15 cellular contexts compared by ENCODE assay signal in the genomic region with DNA sequence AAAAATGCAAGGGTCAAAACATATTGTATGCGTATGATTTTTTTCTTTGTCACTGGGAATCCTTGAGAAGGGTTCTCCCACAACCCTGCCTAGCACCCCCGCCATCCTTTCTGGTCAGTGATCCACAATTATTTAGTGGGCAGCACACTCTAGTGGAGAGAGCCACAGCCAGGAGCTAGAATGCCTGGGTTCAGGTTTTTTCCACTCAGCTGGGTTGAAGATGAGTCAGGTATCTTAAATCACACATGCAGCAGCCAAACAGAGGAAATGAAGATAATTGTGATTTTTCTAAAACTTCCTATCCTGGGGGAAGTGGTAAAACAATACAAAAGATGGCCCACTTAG.
A peak's percentile ranks its signal among the peaks of the same experiment; 100 is the strongest.
DNase-seq lines count a peak whose midpoint lies in the region; ATAC-seq and TF ChIP-seq lines count a peak whose summit lies in the region.
"Had no signal": no experiment of that assay in that cellular context is flagged by ENCODE, and none has a peak within 500 bp of the region (broad histone marks: within the 10 kb centered on the region; RNA-seq: fewer than 3 reads in every experiment).

No MANE protein-coding gene starts in this region.

- intact Hi-C loops in aorta (cut with DNase I) = no loop called here

- H3K9me3 Mint-ChIP-seq in chondrocyte (ENCODE audit: low read depth) (no peaks in the 10 kb centered on the region), osteocyte (ENCODE audit: unreplicated experiment) (peaks cover 3% of the 10 kb centered on the region)
- no peaks in the 10 kb centered on the region for H3K9me3 Mint-ChIP-seq in natural killer cell treated with Interleukin-12 subunit alpha and Interleukin-12 subunit beta and Interleukin-15 and Interleukin-18, amount 100 ng/mL, for 72 hours

- H3K27me3 Mint-ChIP-seq in chondrocyte (ENCODE audit: low read depth) = no peaks in the 10 kb centered on the region
- peaks cover 6% of the 10 kb centered on the region for H3K27me3 Mint-ChIP-seq in osteocyte (ENCODE audit: unreplicated experiment)
- peaks cover 0 to 5% of the 10 kb centered on the region in 2 donors for H3K27me3 Mint-ChIP-seq in natural killer cell treated with Interleukin-12 subunit alpha and Interleukin-12 subunit beta and Interleukin-15 and Interleukin-18, amount 100 ng/mL, for 72 hours

- in situ Hi-C loops in GM13977 (cut with MboI; ENCODE audit: low pct_unique_long_range_greater_than_20kb, low sequenced_read_pairs, unreplicated experiment) = loop anchor here (25.0 kb wide), 1 partner anchor 1032 kb away; a partner anchor contains a TSS

- no peak overlapping the region for H3K27ac Mint-ChIP-seq in chondrocyte (ENCODE audit: unreplicated experiment)
- H3K27ac Mint-ChIP-seq in osteocyte (ENCODE audit: unreplicated experiment) = no peak overlapping the region
- H3K27ac Mint-ChIP-seq in natural killer cell treated with Interleukin-12 subunit alpha and Interleukin-12 subunit beta and Interleukin-15 and Interleukin-18, amount 100 ng/mL, for 72 hours = no peak overlapping the region
- H3K27ac Mint-ChIP-seq: activated B cell treated with CpG ODN at 0.5 μM for 24 hours; IgD-negative memory B cell; naive thymus-derived CD4-positive, alpha-beta T cell had no signal

- H3K4me1 ChIP-seq in aorta (ENCODE audit: control insufficient read depth in 1 of 2, insufficient read depth in 2 of 2, low read length in 2 of 2) = no peaks in the 10 kb centered on the region
- H3K4me1 ChIP-seq: colonic mucosa, suprapubic skin had no signal

- WGBS in aorta, 2 donors = 66 to 84% methylated on average over 2 of the region's 2 CpGs

- H3K36me3 Mint-ChIP-seq in chondrocyte (ENCODE audit: low read depth) (no peaks in the 10 kb centered on the region), osteocyte (ENCODE audit: unreplicated experiment) (no peaks in the 10 kb centered on the region)
- H3K36me3 Mint-ChIP-seq in natural killer cell treated with Interleukin-12 subunit alpha and Interleukin-12 subunit beta and Interleukin-15 and Interleukin-18, amount 100 ng/mL, for 72 hours = no peaks in the 10 kb centered on the region
- H3K36me3 Mint-ChIP-seq: IgD-negative memory B cell; naive thymus-derived CD4-positive, alpha-beta T cell had no signal

- H3K27ac ChIP-seq in aorta (ENCODE audit: low read depth in 1 of 2, low read length in 2 of 2) = no peak overlapping the region
- H3K27ac ChIP-seq: colonic mucosa, suprapubic skin had no signal

- H3K4me3 Mint-ChIP-seq in chondrocyte (ENCODE audit: unreplicated experiment) (no peak overlapping the region), osteocyte (ENCODE audit: unreplicated experiment) (no peak overlapping the region)
- H3K4me3 Mint-ChIP-seq in natural killer cell treated with Interleukin-12 subunit alpha and Interleukin-12 subunit beta and Interleukin-15 and Interleukin-18, amount 100 ng/mL, for 72 hours = no peak overlapping the region
- H3K4me3 Mint-ChIP-seq: activated B cell treated with CpG ODN at 0.5 μM for 24 hours; IgD-negative memory B cell; naive thymus-derived CD4-positive, alpha-beta T cell had no signal

- H3K4me3 ChIP-seq in aorta (ENCODE audit: low read length in 2 of 2) = no peak overlapping the region
- H3K4me3 ChIP-seq: colonic mucosa, suprapubic skin had no signal

- H3K27me3 ChIP-seq in aorta (ENCODE audit: control insufficient read depth in 1 of 2, insufficient read depth in 2 of 2, low read length in 1 of 2) = no peaks in the 10 kb centered on the region
- H3K27me3 ChIP-seq: colonic mucosa, suprapubic skin had no signal

- no peak for ATAC-seq in natural killer cell treated with Interleukin-12 subunit alpha and Interleukin-12 subunit beta and Interleukin-15 and Interleukin-18, amount 100 ng/mL, for 72 hours
- ATAC-seq in aorta (ENCODE audit: low FRiP score) = no peak
- ATAC-seq: naive thymus-derived CD4-positive, alpha-beta T cell had no signal

- peak; percentile 25 for TF ChIP-seq CTCF in GM13977 (IDR thresholded peaks at IDR 0.05; ENCODE audit: extremely low read depth, insufficient read depth, missing control alignments)
- peak; percentile 76 for TF ChIP-seq CTCF in chondrocyte (IDR thresholded peaks at IDR 0.05)
- peak; percentile 60 for TF ChIP-seq CTCF in osteocyte (IDR thresholded peaks at IDR 0.05)

- no peak for DNase-seq in GM13977 (ENCODE audit: low spot score)
- DNase-seq in NCI-H2107 treated with DMSO at 0.1 percent for 48 hours (lab: John Stamatoyannopoulos, UW; ENCODE audit: unreplicated experiment) = peak; percentile 39
- DNase-seq in chondrocyte (ENCODE audit: low spot score) = no peak
- no peak for DNase-seq in osteocyte (ENCODE audit: extremely low spot score, unreplicated experiment)
- DNase-seq in CD1c-positive myeloid dendritic cell (ENCODE audit: extremely low spot score) = no peak
- no peak for DNase-seq in natural killer cell treated with Interleukin-12 subunit alpha and Interleukin-12 subunit beta and Interleukin-15 and Interleukin-18, amount 100 ng/mL, for 72 hours (ENCODE audit: low spot score)
- no peak for DNase-seq in aorta
- DNase-seq: activated B cell treated with CpG ODN at 0.5 μM for 24 hours; activated CD8-positive, alpha-beta memory T cell treated with anti-CD3 and anti-CD28 coated beads, Interleukin-2, amount 50 U/mL, for 48 hours; colonic mucosa; islet precursor cell; naive thymus-derived CD4-positive, alpha-beta T cell; SHP77 treated with DMSO at 0.1 percent for 48 hours had no signal

- H3K36me3 ChIP-seq in aorta (ENCODE audit: control insufficient read depth in 1 of 2, insufficient read depth in 2 of 2, low read length in 1 of 2) = no peaks in the 10 kb centered on the region
- H3K36me3 ChIP-seq: colonic mucosa, suprapubic skin had no signal

- H3K4me1 Mint-ChIP-seq in chondrocyte (ENCODE audit: low read depth) (no peaks in the 10 kb centered on the region), osteocyte (ENCODE audit: unreplicated experiment) (peaks cover 10% of the 10 kb centered on the region)
- H3K4me1 Mint-ChIP-seq in natural killer cell treated with Interleukin-12 subunit alpha and Interleukin-12 subunit beta and Interleukin-15 and Interleukin-18, amount 100 ng/mL, for 72 hours (ENCODE audit: low read depth in 2 of 2) = no peaks in the 10 kb centered on the region
- H3K4me1 Mint-ChIP-seq: activated B cell treated with CpG ODN at 0.5 μM for 24 hours; IgD-negative memory B cell; naive thymus-derived CD4-positive, alpha-beta T cell had no signal

- H3K9me3 ChIP-seq in aorta (ENCODE audit: control insufficient read depth, low read length) = no peaks in the 10 kb centered on the region
- H3K9me3 ChIP-seq: colonic mucosa, suprapubic skin had no signal

Comparison
In these comparisons a context has a peak if more than half of its experiments do, and no peak if none do; other contexts are left out.
1. CTCF ChIP-seq: peak in every context shown above with its lines; median percentile 76 in chondrocyte; 60 in osteocyte; 25 in GM13977.